In the genomic region with DNA sequence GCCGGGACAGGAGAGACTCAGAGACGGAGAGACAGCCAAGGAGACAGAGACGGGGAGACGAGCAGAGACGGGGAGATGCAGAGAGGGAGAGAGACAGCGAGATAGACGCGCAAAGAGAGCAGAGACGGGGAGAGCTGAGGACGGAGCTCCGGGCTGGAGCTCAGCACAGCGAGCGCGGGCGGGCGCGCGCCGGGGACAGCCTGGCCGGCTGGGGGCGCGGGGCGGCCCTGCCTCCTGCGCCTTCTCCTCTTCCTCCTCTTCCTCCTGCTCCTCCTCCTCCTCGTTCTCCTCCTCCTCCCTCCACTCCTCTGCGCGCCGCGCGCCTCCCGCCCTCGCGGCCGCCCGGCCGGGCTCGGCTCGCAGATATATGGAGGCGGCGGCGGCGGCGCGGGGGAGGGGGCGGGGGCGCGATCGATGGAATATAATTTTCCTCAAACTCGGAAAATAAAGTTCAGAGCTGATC, we compare ENCODE assay signal across 10 cellular contexts. TPM values are rescaled to one million over a fixed set of nuclear protein-coding genes. Genes with fewer than 3 reads are reported as not detected.
A peak's percentile ranks its signal among the peaks of the same experiment; 100 is the strongest.
DNase-seq lines count a peak whose midpoint lies in the region; TF ChIP-seq lines count a peak whose summit lies in the region.
"Had no signal": no experiment of that assay in that cellular context is flagged by ENCODE, and none has a peak within 500 bp of the region (broad histone marks: within the 10 kb centered on the region; RNA-seq: fewer than 3 reads in every experiment).

A gene (minus strand): TSS at position 229 of the 463 bp plus-strand sequence. CDS start 15,530 bp downstream, outside the sequence.

- peaks cover 13% of the 10 kb centered on the region for H3K4me1 Mint-ChIP-seq in CD14-positive monocyte
- peaks cover 25% of the 10 kb centered on the region for H3K4me1 Mint-ChIP-seq in activated CD4-positive, alpha-beta T cell treated with anti-CD3 and anti-CD28 coated beads, Interleukin-2, amount 10 ng/mL, durations not matched to agents 24 days and 14 days

- H3K9me3 Mint-ChIP-seq in CD14-positive monocyte, result peaks cover 0 to 16% (median 2%) of the 10 kb centered on the region in 7 donors
- H3K9me3 Mint-ChIP-seq in activated CD4-positive, alpha-beta T cell treated with anti-CD3 and anti-CD28 coated beads, Interleukin-2, amount 10 ng/mL, durations not matched to agents 24 days and 14 days, result no peaks in the 10 kb centered on the region

- H3K4me1 ChIP-seq in HEK293 (ENCODE audit: control insufficient read depth, insufficient read depth, low read length) (peaks cover 4% of the 10 kb centered on the region), iPS DF 6.9 (ENCODE audit: control insufficient read depth, insufficient read depth, low read length) (peaks cover 6% of the 10 kb centered on the region)

- intact Hi-C loops in CD14-positive monocyte (cut with micrococcal nuclease), result no loop called here
- intact Hi-C loops in activated CD4-positive, alpha-beta T cell treated with anti-CD3 and anti-CD28 coated beads, Interleukin-2, amount 10 ng/mL, durations not matched to agents 24 days and 14 days (cut with micrococcal nuclease), result loop anchor here (2.0 kb wide), 2 partner anchors 17 to 41 kb away; no protein-coding TSS in a partner anchor

- WGBS in iPS DF 6.9 (ENCODE audit: insufficient coverage, insufficient read length), result no CpG with 5 or more reads among the region's 49 CpGs

- POLR2A ChIA-PET in HEK293 (lab: Yijun Ruan, JAX), result no interaction called here

- H3K27ac ChIP-seq in HEK293 (ENCODE audit: extremely low read depth, low read depth, low read length) (no peak within 1 kb of the TSS), iPS DF 6.9 (ENCODE audit: low read length) (no peak within 1 kb of the TSS)
- H3K27ac ChIP-seq: KMS-11 had no signal

- H3K27me3 Mint-ChIP-seq in CD14-positive monocyte (ENCODE audit: low read depth in 3 of 3), result peaks cover 0 to 48% (median 48%) of the 10 kb centered on the region in 3 donors
- H3K27me3 Mint-ChIP-seq in activated CD4-positive, alpha-beta T cell treated with anti-CD3 and anti-CD28 coated beads, Interleukin-2, amount 10 ng/mL, durations not matched to agents 24 days and 14 days, result peaks cover 8% of the 10 kb centered on the region

- peak within 1 kb of the TSS; percentile 27 for H3K4me3 ChIP-seq in HEK293 (ENCODE audit: low read depth, low read length)
- H3K4me3 ChIP-seq in iPS DF 6.9 (ENCODE audit: low read length), result peak within 1 kb of the TSS; percentile 29; the same call in 1 of the 2 replicates

- DNase-seq in CD14-positive monocyte (ENCODE audit: low spot score), result no peak
- peak; percentile 80 for DNase-seq in activated CD4-positive, alpha-beta T cell treated with anti-CD3 and anti-CD28 coated beads, Interleukin-2, amount 10 ng/mL, durations not matched to agents 24 days and 14 days
- DNase-seq in iPS DF 6.9 (ENCODE audit: low read depth, low spot score), result no peak
- peak in 4 of 6 experiments; percentile 35 to 49 (median 40) for DNase-seq in stimulated activated naive CD4-positive, alpha-beta T cell (lab: John Stamatoyannopoulos, UW)
- DNase-seq in SHP77 treated with DMSO at 0.1 percent for 48 hours (lab: John Stamatoyannopoulos, UW), result no peak
- DNase-seq in anterior cingulate cortex (lab: John Stamatoyannopoulos, UW), result no peak
- no peak for DNase-seq in G401 (ENCODE audit: low spot score)

- H3K4me3 Mint-ChIP-seq in CD14-positive monocyte, result peak within 1 kb of the TSS; percentile 66 to 94
- peak within 1 kb of the TSS; percentile 80 for H3K4me3 Mint-ChIP-seq in activated CD4-positive, alpha-beta T cell treated with anti-CD3 and anti-CD28 coated beads, Interleukin-2, amount 10 ng/mL, durations not matched to agents 24 days and 14 days

- no peaks in the 10 kb centered on the region for H3K9me3 ChIP-seq in HEK293 (ENCODE audit: control insufficient read depth, insufficient read depth, low read depth, low read length)
- H3K9me3 ChIP-seq in iPS DF 6.9 (ENCODE audit: control insufficient read depth, insufficient read depth, low read length), result no peaks in the 10 kb centered on the region

- TF ChIP-seq CTCF in CD14-positive monocyte (IDR thresholded peaks at IDR 0.05), result no peak
- TF ChIP-seq CTCF in HEK293 (tag by site-specific recombination; IDR thresholded peaks at IDR 0.05), result no peak

- CTCF ChIA-PET in HEK293 (lab: Yijun Ruan, JAX), result interaction anchor here (0.6 to 1.5 kb wide), 2 partner anchors 23 to 100 kb away, joined by 3 to 4 read pairs; no protein-coding TSS in a partner anchor

- H3K27me3 ChIP-seq in iPS DF 6.9 (ENCODE audit: control insufficient read depth, insufficient read depth, low read length), result peaks cover 90% of the 10 kb centered on the region

- H3K36me3 Mint-ChIP-seq in CD14-positive monocyte, result peaks cover 0 to 9% of the 10 kb centered on the region in 2 donors
- H3K36me3 Mint-ChIP-seq in activated CD4-positive, alpha-beta T cell treated with anti-CD3 and anti-CD28 coated beads, Interleukin-2, amount 10 ng/mL, durations not matched to agents 24 days and 14 days (ENCODE audit: low read depth), result peaks cover 2% of the 10 kb centered on the region

- H3K36me3 ChIP-seq in HEK293 (ENCODE audit: control insufficient read depth in 2 of 2, insufficient read depth in 1 of 2, low read length in 2 of 2) (no peaks in the 10 kb centered on the region), iPS DF 6.9 (ENCODE audit: control insufficient read depth, insufficient read depth, low read length) (no peaks in the 10 kb centered on the region)

- in situ Hi-C loops in G401 (cut with HindIII; ENCODE audit: low sequenced_read_pairs), result no loop called here

- no peak within 1 kb of the TSS for H3K27ac Mint-ChIP-seq in CD14-positive monocyte
- H3K27ac Mint-ChIP-seq in activated CD4-positive, alpha-beta T cell treated with anti-CD3 and anti-CD28 coated beads, Interleukin-2, amount 10 ng/mL, durations not matched to agents 24 days and 14 days, result peak within 1 kb of the TSS; percentile 84

TF ChIP-seq in HEK293, 187 proteins besides CTCF, POLR2A, EP300 and RAD21 (continues in another document):
- TF ChIP-seq, protein P1, sequence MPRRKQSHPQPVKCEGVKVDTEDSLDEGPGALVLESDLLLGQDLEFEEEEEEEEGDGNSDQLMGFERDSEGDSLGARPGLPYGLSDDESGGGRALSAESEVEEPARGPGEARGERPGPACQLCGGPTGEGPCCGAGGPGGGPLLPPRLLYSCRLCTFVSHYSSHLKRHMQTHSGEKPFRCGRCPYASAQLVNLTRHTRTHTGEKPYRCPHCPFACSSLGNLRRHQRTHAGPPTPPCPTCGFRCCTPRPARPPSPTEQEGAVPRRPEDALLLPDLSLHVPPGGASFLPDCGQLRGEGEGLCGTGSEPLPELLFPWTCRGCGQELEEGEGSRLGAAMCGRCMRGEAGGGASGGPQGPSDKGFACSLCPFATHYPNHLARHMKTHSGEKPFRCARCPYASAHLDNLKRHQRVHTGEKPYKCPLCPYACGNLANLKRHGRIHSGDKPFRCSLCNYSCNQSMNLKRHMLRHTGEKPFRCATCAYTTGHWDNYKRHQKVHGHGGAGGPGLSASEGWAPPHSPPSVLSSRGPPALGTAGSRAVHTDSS (tag by site-specific recombination; IDR thresholded peaks at IDR 0.05), result peak; percentile 99
- TF ChIP-seq YY2 (tag by site-specific recombination; IDR thresholded peaks at IDR 0.05) (no peak), ZBTB7A (tag by site-specific recombination; IDR thresholded peaks at IDR 0.05; ENCODE audit: low read depth) (no peak), ZNF623 (tag by site-specific recombination; IDR thresholded peaks at IDR 0.05) (no peak), ZBTB8A (tag by site-specific recombination; IDR thresholded peaks at IDR 0.05) (0 out of 2 replicates have a peak, but pooled peaks have one; percentile 23), EGR2 (tag by site-specific recombination; IDR thresholded peaks at IDR 0.05; ENCODE audit: low read depth) (peak; percentile 70), ZNF10 (tag by site-specific recombination; IDR thresholded peaks at IDR 0.05) (0 out of 2 replicates have a peak, but pooled peaks have one; percentile 34), ZNF416 (tag by site-specific recombination; IDR thresholded peaks at IDR 0.05) (no peak), ZFP3 (tag by site-specific recombination; IDR thresholded peaks at IDR 0.05; ENCODE audit: low read depth) (no peak), ZNF335 (tag by site-specific recombination; conservative IDR thresholded peaks at IDR 0.05) (peak; percentile 22), ZNF701 (tag by site-specific recombination; IDR thresholded peaks at IDR 0.05) (no peak)
- TF ChIP-seq, protein P2, sequence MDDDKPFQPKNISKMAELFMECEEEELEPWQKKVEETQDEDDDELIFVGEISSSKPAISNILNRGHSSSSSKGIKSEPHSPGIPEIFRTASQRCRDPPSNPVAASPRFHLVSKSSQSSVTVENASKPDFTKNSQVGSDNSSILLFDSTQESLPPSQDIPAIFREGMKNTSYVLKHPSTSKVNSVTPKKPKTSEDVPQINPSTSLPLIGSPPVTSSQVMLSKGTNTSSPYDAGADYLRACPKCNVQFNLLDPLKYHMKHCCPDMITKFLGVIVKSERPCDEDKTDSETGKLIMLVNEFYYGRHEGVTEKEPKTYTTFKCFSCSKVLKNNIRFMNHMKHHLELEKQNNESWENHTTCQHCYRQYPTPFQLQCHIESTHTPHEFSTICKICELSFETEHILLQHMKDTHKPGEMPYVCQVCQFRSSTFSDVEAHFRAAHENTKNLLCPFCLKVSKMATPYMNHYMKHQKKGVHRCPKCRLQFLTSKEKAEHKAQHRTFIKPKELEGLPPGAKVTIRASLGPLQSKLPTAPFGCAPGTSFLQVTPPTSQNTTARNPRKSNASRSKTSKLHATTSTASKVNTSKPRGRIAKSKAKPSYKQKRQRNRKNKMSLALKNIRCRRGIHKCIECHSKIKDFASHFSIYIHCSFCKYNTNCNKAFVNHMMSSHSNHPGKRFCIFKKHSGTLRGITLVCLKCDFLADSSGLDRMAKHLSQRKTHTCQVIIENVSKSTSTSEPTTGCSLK (tag by site-specific recombination; IDR thresholded peaks at IDR 0.05), result no peak
- TF ChIP-seq, protein P3, sequence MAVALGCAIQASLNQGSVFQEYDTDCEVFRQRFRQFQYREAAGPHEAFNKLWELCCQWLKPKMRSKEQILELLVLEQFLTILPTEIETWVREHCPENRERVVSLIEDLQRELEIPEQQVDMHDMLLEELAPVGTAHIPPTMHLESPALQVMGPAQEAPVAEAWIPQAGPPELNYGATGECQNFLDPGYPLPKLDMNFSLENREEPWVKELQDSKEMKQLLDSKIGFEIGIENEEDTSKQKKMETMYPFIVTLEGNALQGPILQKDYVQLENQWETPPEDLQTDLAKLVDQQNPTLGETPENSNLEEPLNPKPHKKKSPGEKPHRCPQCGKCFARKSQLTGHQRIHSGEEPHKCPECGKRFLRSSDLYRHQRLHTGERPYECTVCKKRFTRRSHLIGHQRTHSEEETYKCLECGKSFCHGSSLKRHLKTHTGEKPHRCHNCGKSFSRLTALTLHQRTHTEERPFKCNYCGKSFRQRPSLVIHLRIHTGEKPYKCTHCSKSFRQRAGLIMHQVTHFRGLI (tag by site-specific recombination; IDR thresholded peaks at IDR 0.05), result 0 out of 2 replicates have a peak, but pooled peaks have one; percentile 63

RNA-seq across cellular contexts. Expression of the gene that starts here (rescaled TPM):
- not detected for polyA plus RNA-seq in CD14-positive monocyte
- 3.1 and 4.2 TPM in 2 replicates for total RNA-seq in activated CD4-positive, alpha-beta T cell treated with anti-CD3 and anti-CD28 coated beads, Interleukin-2, amount 10 ng/mL, durations not matched to agents 24 days and 14 days
- not detected in 2 replicates for total RNA-seq in G401 (2014; rRNA removed; shearing (Covaris generic))
- total RNA-seq: myocyte had no signal

Comparison
In these comparisons a context has a peak if more than half of its experiments do, and no peak if none do; other contexts are left out.
1. DNase-seq: peak in activated CD4-positive, alpha-beta T cell treated with anti-CD3 and anti-CD28 coated beads, Interleukin-2, amount 10 ng/mL, durations not matched to agents 24 days and 14 days (single experiment) and stimulated activated naive CD4-positive, alpha-beta T cell (4 of 6); none in CD14-positive monocyte (single experiment), iPS DF 6.9 (single experiment), SHP77 treated with DMSO at 0.1 percent for 48 hours (single experiment), anterior cingulate cortex (0 of 58) and G401 (single experiment).